8 cellular contexts compared by ENCODE assay signal in genomic region chr3:191244242-191244867, GRCh38. TPM values are rescaled to one million over a fixed set of nuclear protein-coding genes. Genes with fewer than 3 reads are reported as not detected.
A peak's percentile ranks its signal among the peaks of the same experiment; 100 is the strongest.
DNase-seq lines count a peak whose midpoint lies in the region; ATAC-seq, FAIRE-seq and TF ChIP-seq lines count a peak whose summit lies in the region.

No MANE protein-coding gene starts in this region.

- no peaks in the 10 kb centered on the region for H3K27me3 ChIP-seq in astrocyte (ENCODE audit: insufficient read depth, low read length)
- H3K27me3 ChIP-seq in prostate gland (replicated peaks; ENCODE audit: insufficient read depth), result no peaks in the 10 kb centered on the region

- no peak for FAIRE-seq in astrocyte (lab: Jason Lieb, UNC)

- no peaks in the 10 kb centered on the region for H3K27me3 Mint-ChIP-seq in astrocyte (ENCODE audit: low read depth, unreplicated experiment)

- H3K27ac Mint-ChIP-seq in astrocyte (ENCODE audit: unreplicated experiment), result no peak overlapping the region

- 37% methylated on average over 2 of the region's 2 CpGs for WGBS in prostate gland

- no peak for TF ChIP-seq POLR2A in prostate gland (IDR thresholded peaks at IDR 0.05)

- no peak overlapping the region for H2AFZ ChIP-seq in astrocyte (ENCODE audit: low read depth, low read length)

- H3K4me1 ChIP-seq in astrocyte (ENCODE audit: insufficient read depth, low read length), result no peaks in the 10 kb centered on the region
- H3K4me1 ChIP-seq in prostate gland (replicated peaks), result no peaks in the 10 kb centered on the region

- no peak overlapping the region for H3K4me2 ChIP-seq in astrocyte (ENCODE audit: low read length)

- H3K4me3 ChIP-seq in astrocyte (ENCODE audit: insufficient read depth, low read depth, low read length) (no peak overlapping the region), prostate gland (no peak overlapping the region)

- ATAC-seq in HG03196 (IDR thresholded peaks at IDR 0.05; ENCODE audit: unreplicated experiment), result peak; percentile 51
- ATAC-seq in GM21381 (IDR thresholded peaks at IDR 0.05; ENCODE audit: unreplicated experiment), result no peak

- TF ChIP-seq CTCF in astrocyte (IDR thresholded peaks at IDR 0.05; ENCODE audit: insufficient read depth, low read depth, low read length) (peak; percentile 28), prostate gland (IDR thresholded peaks at IDR 0.05) (peak in 3 of 4 experiments; percentile 28 to 42 (median 34))

- peaks cover 6% of the 10 kb centered on the region for H3K4me1 Mint-ChIP-seq in astrocyte (ENCODE audit: low read depth, unreplicated experiment)

- no peaks in the 10 kb centered on the region for H3K9me3 Mint-ChIP-seq in astrocyte (ENCODE audit: unreplicated experiment)

- H3K36me3 ChIP-seq in astrocyte (ENCODE audit: insufficient read depth, low read length) (no peaks in the 10 kb centered on the region), prostate gland (no peaks in the 10 kb centered on the region)

- H3K79me2 ChIP-seq in astrocyte (ENCODE audit: insufficient read depth, low read length), result no peaks in the 10 kb centered on the region

- DNase-seq in NCI-H510A treated with DMSO at 0.1 percent for 48 hours (lab: John Stamatoyannopoulos, UW) (peak; percentile 30), NCI-H510A (lab: John Stamatoyannopoulos, UW) (no peak), astrocyte (ENCODE audit: low read depth) (no peak), prostate gland (ENCODE audit: low spot score) (no peak), GM19238 (ENCODE audit: insufficient read length, low spot score) (no peak), hypothalamus (lab: John Stamatoyannopoulos, UW) (no peak)

- H3K27ac ChIP-seq in astrocyte (ENCODE audit: low read depth, low read length) (no peak overlapping the region), prostate gland (no peak overlapping the region)

- H4K20me1 ChIP-seq in astrocyte (ENCODE audit: insufficient read depth, low read length), result no peaks in the 10 kb centered on the region

- H3K9ac ChIP-seq in astrocyte (ENCODE audit: low read length), result no peak overlapping the region

- intact Hi-C loops in prostate gland (cut with DNase I), result no loop called here

- no peak overlapping the region for H3K4me3 Mint-ChIP-seq in astrocyte (ENCODE audit: unreplicated experiment)

- H3K9me3 ChIP-seq in astrocyte (ENCODE audit: insufficient read depth, low read depth, low read length) (no peaks in the 10 kb centered on the region), prostate gland (no peaks in the 10 kb centered on the region)

- H3K36me3 Mint-ChIP-seq in astrocyte (ENCODE audit: low read depth, unreplicated experiment), result no peaks in the 10 kb centered on the region

RNA-seq across cellular contexts. Expression of gene OSTN, which starts 45.3 kb away (rescaled TPM):
- total RNA-seq in astrocyte, result not detected in 2 replicates
- under 1 TPM in 1 of 2 donors, not detected in 1; 0.09 TPM for total RNA-seq in prostate gland
